In genomic region chr22:16901584-16901983, GRCh38 we compare ENCODE assay signal across 7 cellular contexts.
A peak's percentile ranks its signal among the peaks of the same experiment; 100 is the strongest.
DNase-seq lines count a peak whose midpoint lies in the region; ATAC-seq and TF ChIP-seq lines count a peak whose summit lies in the region.
"Not testable (repeated sequence)": the region's sequence is repeated elsewhere in the genome, so short reads cannot be mapped to it uniquely, and the experiment has no call there.

No MANE protein-coding gene starts in this region.

- POLR2A ChIA-PET in SK-N-SH (lab: Yijun Ruan, JAX); activated CD8-positive, alpha-beta T cell treated with anti-CD3 and anti-CD28 coated beads for 36 hours (lab: Charles Lee): not testable (repeated sequence)

- H3K4me1 ChIP-seq in SK-N-SH (ENCODE audit: control insufficient read depth in 1 of 2, insufficient read depth in 2 of 2, low read depth in 1 of 2, low read length in 1 of 2): not testable (repeated sequence)

- H3K4me1 Mint-ChIP-seq in activated CD8-positive, alpha-beta T cell treated with anti-CD3 and anti-CD28 coated beads for 36 hours (ENCODE audit: low read depth): not testable (repeated sequence)

- H3K9me3 Mint-ChIP-seq in activated CD8-positive, alpha-beta T cell treated with anti-CD3 and anti-CD28 coated beads for 36 hours: not testable (repeated sequence)

- CTCF ChIA-PET in SK-N-SH (lab: Yijun Ruan, JAX); activated CD8-positive, alpha-beta T cell treated with anti-CD3 and anti-CD28 coated beads for 36 hours (lab: Charles Lee): not testable (repeated sequence)

- 0% methylated on average over 3 of the region's 5 CpGs for WGBS in SK-N-SH (ENCODE audit: low lambda C conversion rate)

- H4K20me1 ChIP-seq in SK-N-SH (ENCODE audit: insufficient read depth): not testable (repeated sequence)

- DNase-seq in Caki2 (ENCODE audit: low read depth) (peak; percentile 72), HK-2 (ENCODE audit: unreplicated experiment) (peak; percentile 32), NCI-H226 (peak; percentile 22), fibroblast of mammary gland (ENCODE audit: low read depth) (peak; percentile 69)
- DNase-seq in SK-N-SH: not testable (repeated sequence)
- DNase-seq in activated CD8-positive, alpha-beta T cell treated with anti-CD3 and anti-CD28 coated beads for 36 hours: peak; percentile 19
- peak; percentile 6 for DNase-seq in stimulated activated CD4-positive, alpha-beta T cell treated with anti-CD3 and anti-CD28 coated beads, Interleukin-1b, Interleukin-23, amount 100 ng/mL, for 48 hours

- not testable (repeated sequence) for H3K27me3 Mint-ChIP-seq in activated CD8-positive, alpha-beta T cell treated with anti-CD3 and anti-CD28 coated beads for 36 hours

- H3K4me3 ChIP-seq in SK-N-SH (ENCODE audit: low read depth in 2 of 2, low read length in 1 of 2): peak overlapping the region in 1 of 2 experiments; percentile 44; a peak in 1 of 4 replicates
- H3K4me3 ChIP-seq in fibroblast of mammary gland (ENCODE audit: control insufficient read depth, low read depth, low read length): not testable (repeated sequence)

- H3K9ac ChIP-seq in SK-N-SH: not testable (repeated sequence)

- intact Hi-C loops in activated CD8-positive, alpha-beta T cell treated with anti-CD3 and anti-CD28 coated beads for 36 hours (cut with micrococcal nuclease): not testable (repeated sequence)

- not testable (repeated sequence) for H3K9me3 ChIP-seq in SK-N-SH

- not testable (repeated sequence) for H3F3A ChIP-seq in SK-N-SH (replicated peaks; ENCODE audit: insufficient read depth)

- not testable (repeated sequence) for ATAC-seq in activated CD8-positive, alpha-beta T cell treated with anti-CD3 and anti-CD28 coated beads for 36 hours

- TF ChIP-seq EP300 in SK-N-SH (IDR thresholded peaks at IDR 0.05; ENCODE audit: borderline replicate concordance in 1 of 2, low read depth in 1 of 2, low read length in 1 of 2): not testable (repeated sequence)

- not testable (repeated sequence) for H2AFZ ChIP-seq in SK-N-SH (ENCODE audit: low read depth)

- in situ Hi-C loops in Caki2 (cut with HindIII; ENCODE audit: low pct_unique_long_range_greater_than_20kb, low sequenced_read_pairs): not testable (repeated sequence)

- TF ChIP-seq CTCF in SK-N-SH (IDR thresholded peaks at IDR 0.05); activated CD8-positive, alpha-beta T cell treated with anti-CD3 and anti-CD28 coated beads for 36 hours (IDR thresholded peaks at IDR 0.05); fibroblast of mammary gland (conservative IDR thresholded peaks at IDR 0.05; ENCODE audit: control insufficient read depth, insufficient read depth, low read depth, low read length): not testable (repeated sequence)

- H3K27ac ChIP-seq in SK-N-SH (ENCODE audit: low read depth in 2 of 2, low read length in 1 of 2): peak overlapping the region in 1 of 2 experiments; percentile 51; a peak in 2 of 4 replicates

- H3K79me2 ChIP-seq in SK-N-SH (ENCODE audit: insufficient read depth): not testable (repeated sequence)

- not testable (repeated sequence) for H3K27ac Mint-ChIP-seq in activated CD8-positive, alpha-beta T cell treated with anti-CD3 and anti-CD28 coated beads for 36 hours

- H3K4me3 Mint-ChIP-seq in activated CD8-positive, alpha-beta T cell treated with anti-CD3 and anti-CD28 coated beads for 36 hours: not testable (repeated sequence)

- not testable (repeated sequence) for H3K9me2 ChIP-seq in SK-N-SH

- not testable (repeated sequence) for TF ChIP-seq RAD21 in SK-N-SH (IDR thresholded peaks at IDR 0.05; ENCODE audit: low read length)

- H3K36me3 Mint-ChIP-seq in activated CD8-positive, alpha-beta T cell treated with anti-CD3 and anti-CD28 coated beads for 36 hours (ENCODE audit: low read depth): not testable (repeated sequence)

- not testable (repeated sequence) for H3K27me3 ChIP-seq in SK-N-SH (ENCODE audit: insufficient read depth)

- H3K36me3 ChIP-seq in SK-N-SH (replicated peaks in 1 of 2; ENCODE audit: control insufficient read depth in 1 of 2, insufficient read depth in 2 of 2, low read length in 1 of 2): not testable (repeated sequence)

- H3K4me2 ChIP-seq in SK-N-SH: 0 out of 2 replicates have a peak overlapping the region, but pooled peaks have one; percentile 33

TF ChIP-seq in SK-N-SH, 30 proteins besides CTCF, POLR2A, EP300 and RAD21:
- TF ChIP-seq JUND (IDR thresholded peaks at IDR 0.05): peak; percentile 5; the same call in 1 of the 2 replicates
